20 cellular contexts compared by ENCODE assay signal in genomic region chr11:105769627-105770026, GRCh38.
A peak's percentile ranks its signal among the peaks of the same experiment; 100 is the strongest.
DNase-seq lines count a peak whose midpoint lies in the region; ATAC-seq, FAIRE-seq and TF ChIP-seq lines count a peak whose summit lies in the region.
"Had no signal": no experiment of that assay in that cellular context is flagged by ENCODE, and none has a peak within 500 bp of the region (broad histone marks: within the 10 kb centered on the region; RNA-seq: fewer than 3 reads in every experiment).

No MANE protein-coding gene starts in this region.

- no peak for TF ChIP-seq CTCF in A549 (IDR thresholded peaks at IDR 0.05)
- no peak for TF ChIP-seq CTCF in K562 (IDR thresholded peaks at IDR 0.05 in 2 of 3, conservative IDR thresholded peaks at IDR 0.05 in 1 of 3; ENCODE audit: insufficient read depth in 2 of 3, low read depth in 1 of 3, low read length in 3 of 3)

- WGBS in A549 (ENCODE audit: missing lambda C conversion rate), result 50% methylated on average over 2 of the region's 2 CpGs
- WGBS in K562 (ENCODE audit: insufficient coverage, low coverage, missing lambda C conversion rate), result 4% methylated on average over 2 of the region's 2 CpGs

- no peaks in the 10 kb centered on the region for H3K9me1 ChIP-seq in K562 (ENCODE audit: control insufficient read depth, insufficient read depth, low read length)

- no peak overlapping the region for H3K4me2 ChIP-seq in A549
- no peak overlapping the region for H3K4me2 ChIP-seq in K562 (ENCODE audit: insufficient read depth, low read length)
- H3K4me2 ChIP-seq: BLaER1 had no signal

- no peak overlapping the region for H3K4me3 ChIP-seq in A549
- H3K4me3 ChIP-seq in K562, result no peak overlapping the region
- H3K4me3 ChIP-seq: BLaER1 had no signal

- no peak overlapping the region for H2AFZ ChIP-seq in K562 (ENCODE audit: low read depth, low read length)

- TF ChIP-seq EP300 in A549 (IDR thresholded peaks at IDR 0.05) (no peak), K562 (IDR thresholded peaks at IDR 0.05; ENCODE audit: low read length) (no peak)

- ATAC-seq in A549 (no peak), GM18520 (IDR thresholded peaks at IDR 0.05; ENCODE audit: unreplicated experiment) (peak; percentile 58), K562 (no peak)
- ATAC-seq: CD8-positive, alpha-beta T cell had no signal

- TF ChIP-seq POLR2A in A549 (IDR thresholded peaks at IDR 0.05; ENCODE audit: low read length) (no peak), K562 (conservative IDR thresholded peaks at IDR 0.05) (no peak)

- H4K20me1 ChIP-seq in K562 (replicated peaks; ENCODE audit: control insufficient read depth, insufficient read depth, low read length), result no peaks in the 10 kb centered on the region
- H4K20me1 ChIP-seq: BLaER1 had no signal

- BruUV-seq in K562 (replicated peaks; lab: Mats Ljungman, UMichigan), result no TSS peak

- POLR2A ChIA-PET in A549 (lab: Yijun Ruan, JAX) (no interaction called here), K562 (lab: Yijun Ruan, JAX) (no interaction called here)

- H3K4me1 ChIP-seq in A549 (no peaks in the 10 kb centered on the region), K562 (replicated peaks in 1 of 2; ENCODE audit: control insufficient read depth in 2 of 2, insufficient read depth in 2 of 2, low read length in 2 of 2) (no peaks in the 10 kb centered on the region)
- H3K4me1 ChIP-seq: BLaER1, Caco-2 had no signal

- TF ChIP-seq RAD21 in A549 (conservative IDR thresholded peaks at IDR 0.05 in 1 of 2, IDR thresholded peaks at IDR 0.05 in 1 of 2) (no peak), K562 (CRISPR knock-in tag; conservative IDR thresholded peaks at IDR 0.05 in 1 of 2, IDR thresholded peaks at IDR 0.05 in 1 of 2) (no peak)

- H3K9me3 ChIP-seq in A549 (no peaks in the 10 kb centered on the region), K562 (replicated peaks; ENCODE audit: control insufficient read depth, insufficient read depth, low read depth, low read length) (no peaks in the 10 kb centered on the region)
- H3K9me3 ChIP-seq: BLaER1, Caco-2 had no signal

- H3K9ac ChIP-seq in K562 (ENCODE audit: insufficient read depth in 1 of 2, low read depth in 2 of 2, low read length in 2 of 2), result no peak overlapping the region
- H3K9ac ChIP-seq: BLaER1 had no signal

- FAIRE-seq in A549 (lab: Jason Lieb, UNC) (no peak), K562 (lab: Jason Lieb, UNC) (no peak)
- FAIRE-seq: GM12891, GM18507, H1 had no signal

- no peak for DNase-seq in A549 (ENCODE audit: low read depth in 1 of 2, low spot score in 1 of 2)
- peak; percentile 16 for DNase-seq in NCI-H69 (lab: John Stamatoyannopoulos, UW)
- no peak for DNase-seq in K562 (ENCODE audit: extremely low read depth in 1 of 4, low spot score in 3 of 4)
- DNase-seq in NCI-H1694 (lab: John Stamatoyannopoulos, UW), result no peak
- DNase-seq in medulla oblongata (ENCODE audit: extremely low spot score), result no peak
- no peak for DNase-seq in cerebellar cortex (ENCODE audit: low spot score)
- DNase-seq: Caco-2; CD4-positive, CD25-positive, alpha-beta regulatory T cell; CD8-positive, alpha-beta T cell; DMS153; DMS79 treated with DMSO at 0.1 percent for 48 hours; GF-D8; H7; HCEC 1CT had no signal

- CTCF ChIA-PET in A549 (lab: Yijun Ruan, JAX), result no interaction called here
- CTCF ChIA-PET in K562 (lab: Yijun Ruan, JAX; ENCODE audit: low intra/inter-chr PET ratio), result no interaction called here

- in situ Hi-C loops in K562 (cut with MboI), result no loop called here

- no peaks in the 10 kb centered on the region for H3K27me3 ChIP-seq in K562 (ENCODE audit: control insufficient read depth in 2 of 2, insufficient read depth in 2 of 2, low read length in 2 of 2)
- H3K27me3 ChIP-seq: BLaER1 had no signal

- intact Hi-C loops in K562 (cut with micrococcal nuclease), result no loop called here

- no peaks in the 10 kb centered on the region for H3K36me3 ChIP-seq in K562 (ENCODE audit: control insufficient read depth, insufficient read depth, low read length)
- H3K36me3 ChIP-seq: BLaER1 had no signal

- H3K27ac ChIP-seq in A549, result no peak overlapping the region
- no peak overlapping the region for H3K27ac ChIP-seq in K562 (ENCODE audit: extremely low read depth, low read depth, low read length)
- H3K27ac ChIP-seq: BLaER1, C4-2B had no signal

- no peaks in the 10 kb centered on the region for H3K79me2 ChIP-seq in K562 (ENCODE audit: control insufficient read depth, insufficient read depth, low read length)

TF ChIP-seq in A549, 52 proteins besides CTCF, POLR2A, EP300 and RAD21:
- TF ChIP-seq CHD4 (IDR thresholded peaks at IDR 0.05; ENCODE audit: borderline replicate concordance), result no peak
- no peak for TF ChIP-seq EHMT2 (IDR thresholded peaks at IDR 0.05; ENCODE audit: low read depth)
- TF ChIP-seq MAFK (IDR thresholded peaks at IDR 0.05; ENCODE audit: partially characterized antibody), result peak; percentile 6

TF ChIP-seq in K562, 482 proteins besides CTCF, POLR2A, EP300 and RAD21:
- TF ChIP-seq CREM (IDR thresholded peaks at IDR 0.05; ENCODE audit: low read depth) (no peak), RUNX1 (IDR thresholded peaks at IDR 0.05; ENCODE audit: low read depth) (no peak), ZNF316 (IDR thresholded peaks at IDR 0.05) (peak; percentile 34), CBFA2T2 (conservative IDR thresholded peaks at IDR 0.05) (no peak)

Comparison
In these comparisons a context has a peak if more than half of its experiments do, and no peak if none do; other contexts are left out.
1. Of the 35 proteins assayed by ChIP-seq in both K562 and A549: peak only in K562: none; only in A549: MAFK; in both: none; in neither: 34.